In the genomic region with DNA sequence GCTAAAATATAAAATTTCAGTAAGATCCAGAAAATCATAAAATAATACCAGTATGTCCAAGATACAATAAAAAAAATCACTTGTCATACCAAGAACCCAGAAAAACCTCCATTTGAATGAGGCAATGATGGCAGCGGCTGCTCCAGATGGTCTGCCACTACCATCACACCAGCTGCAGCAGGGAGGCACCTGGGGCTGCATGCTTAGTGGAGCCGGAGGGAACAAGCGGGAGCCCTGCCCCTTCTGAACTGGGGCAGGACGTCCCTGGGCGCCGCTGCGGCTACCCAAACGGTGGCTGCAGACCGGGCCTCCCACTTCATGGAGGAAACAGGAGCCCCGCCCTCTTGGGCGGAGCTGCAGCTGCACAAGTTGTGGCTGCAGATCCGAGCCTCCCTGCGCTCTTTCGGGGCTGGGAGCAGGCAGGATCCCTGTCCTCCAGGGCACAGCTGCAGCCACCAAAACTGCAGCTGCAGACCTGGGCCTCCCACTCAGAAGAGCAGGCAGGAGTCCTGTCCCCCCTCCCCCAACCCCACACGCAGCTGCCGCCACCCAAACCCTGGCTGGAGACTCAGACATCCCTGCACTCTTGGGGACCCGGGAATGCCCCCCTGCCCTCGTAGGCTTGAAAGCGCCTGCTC, we compare ENCODE assay signal across 8 cellular contexts.
A peak's percentile ranks its signal among the peaks of the same experiment; 100 is the strongest.
DNase-seq lines count a peak whose midpoint lies in the region; ATAC-seq and TF ChIP-seq lines count a peak whose summit lies in the region.

No MANE protein-coding gene starts in this region.

- H3K27me3 Mint-ChIP-seq in stimulated activated memory B cell treated with anti-CD40 and anti-IgM and Interleukin-4, amounts not matched to agents 10 μg/mL and 1 μg/mL and 100 μg/mL, for 72 hours, result no peaks in the 10 kb centered on the region

- no peaks in the 10 kb centered on the region for H3K36me3 Mint-ChIP-seq in stimulated activated memory B cell treated with anti-CD40 and anti-IgM and Interleukin-4, amounts not matched to agents 10 μg/mL and 1 μg/mL and 100 μg/mL, for 72 hours

- peak overlapping the region; percentile 24 for H3K4me3 ChIP-seq in epithelial cell of esophagus (ENCODE audit: low read length)
- peak overlapping the region; percentile 52 to 80 for H3K4me3 ChIP-seq in muscle layer of duodenum (ENCODE audit: low read depth in 1 of 2, low read length in 2 of 2)

- H3K36me3 ChIP-seq in muscle layer of duodenum (ENCODE audit: control insufficient read depth in 1 of 2, insufficient read depth in 2 of 2, low read length in 2 of 2), result no peaks in the 10 kb centered on the region

- no peaks in the 10 kb centered on the region for H3K27me3 ChIP-seq in muscle layer of duodenum (ENCODE audit: low read depth, low read length)

- DNase-seq in ACHN (peak; percentile 73), NCI-H526 treated with DMSO at 0.1 percent for 48 hours (lab: John Stamatoyannopoulos, UW) (peak; percentile 17), epithelial cell of esophagus (ENCODE audit: low read depth) (peak; percentile 55)
- DNase-seq in activated CD8-positive, alpha-beta memory T cell treated with anti-CD3 and anti-CD28 coated beads for 24 hours, result peak; percentile 84

- peaks cover 28% of the 10 kb centered on the region for H3K4me1 Mint-ChIP-seq in stimulated activated memory B cell treated with anti-CD40 and anti-IgM and Interleukin-4, amounts not matched to agents 10 μg/mL and 1 μg/mL and 100 μg/mL, for 72 hours

- H3K4me1 ChIP-seq in muscle layer of duodenum (ENCODE audit: control insufficient read depth in 1 of 2, insufficient read depth in 2 of 2, low read length in 2 of 2), result peaks cover 0 to 11% of the 10 kb centered on the region in 2 donors

- ATAC-seq in GM18907 (IDR thresholded peaks at IDR 0.05; ENCODE audit: unreplicated experiment) (peak; percentile 90), HG03354 (IDR thresholded peaks at IDR 0.05; ENCODE audit: poor library complexity, severe bottlenecking, unreplicated experiment) (peak; percentile 82)
- peak; percentile 99 for ATAC-seq in stimulated activated memory B cell treated with anti-CD40 and anti-IgM and Interleukin-4, amounts not matched to agents 10 μg/mL and 1 μg/mL and 100 μg/mL, for 72 hours

- no peak for TF ChIP-seq CTCF in epithelial cell of esophagus (IDR thresholded peaks at IDR 0.05; ENCODE audit: insufficient read depth, low read depth, low read length, missing control alignments)

- H3K27ac ChIP-seq in muscle layer of duodenum (ENCODE audit: low read length), result no peak overlapping the region

- no peaks in the 10 kb centered on the region for H3K9me3 ChIP-seq in muscle layer of duodenum (ENCODE audit: control insufficient read depth in 1 of 2, low read length in 2 of 2)

- in situ Hi-C loops in ACHN (cut with HindIII; ENCODE audit: low pct_ligation_motif_present, low pct_unique_long_range_greater_than_20kb, low sequenced_read_pairs), result no loop called here

- H3K27ac Mint-ChIP-seq in stimulated activated memory B cell treated with anti-CD40 and anti-IgM and Interleukin-4, amounts not matched to agents 10 μg/mL and 1 μg/mL and 100 μg/mL, for 72 hours, result no peak overlapping the region

- no peaks in the 10 kb centered on the region for H3K9me3 Mint-ChIP-seq in stimulated activated memory B cell treated with anti-CD40 and anti-IgM and Interleukin-4, amounts not matched to agents 10 μg/mL and 1 μg/mL and 100 μg/mL, for 72 hours

- H3K4me3 Mint-ChIP-seq in stimulated activated memory B cell treated with anti-CD40 and anti-IgM and Interleukin-4, amounts not matched to agents 10 μg/mL and 1 μg/mL and 100 μg/mL, for 72 hours, result peak overlapping the region; percentile 66

Comparison
In these comparisons a context has a peak if more than half of its experiments do, and no peak if none do; other contexts are left out.
1. DNase-seq: peak in every context shown above with its lines; median percentile 84 in activated CD8-positive, alpha-beta memory T cell treated with anti-CD3 and anti-CD28 coated beads for 24 hours; 73 in ACHN; 55 in epithelial cell of esophagus; 17 in NCI-H526 treated with DMSO at 0.1 percent for 48 hours.